In the genomic region with DNA sequence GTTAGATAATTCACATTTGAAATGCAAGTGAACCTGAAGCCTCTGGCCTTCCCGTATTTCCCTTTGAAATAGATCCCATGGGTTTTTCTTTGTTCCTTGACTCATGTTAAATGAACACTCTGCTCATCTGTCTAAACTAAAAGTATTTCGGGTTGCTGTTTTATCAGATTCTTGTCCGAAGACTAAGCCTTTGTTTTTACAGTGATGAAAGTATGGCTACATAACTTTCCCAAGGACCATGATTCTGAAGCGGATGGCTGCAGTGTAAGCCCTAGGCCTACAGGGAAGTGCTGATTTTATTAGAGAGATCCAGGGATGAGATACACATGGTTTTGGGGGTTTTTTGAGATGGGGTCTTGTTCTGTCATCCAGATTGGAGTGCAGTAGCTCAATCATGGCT, we compare ENCODE assay signal across 16 cellular contexts.
DNase-seq lines count a peak whose midpoint lies in the region; FAIRE-seq and TF ChIP-seq lines count a peak whose summit lies in the region.
"Had no signal": no experiment of that assay in that cellular context is flagged by ENCODE, and none has a peak within 500 bp of the region (broad histone marks: within the 10 kb centered on the region; RNA-seq: fewer than 3 reads in every experiment).

No MANE protein-coding gene starts in this region.

- H3K4me3 Mint-ChIP-seq in astrocyte (ENCODE audit: unreplicated experiment) (no peak overlapping the region), endodermal cell (no peak overlapping the region), nephron (no peak overlapping the region)
- H3K4me3 Mint-ChIP-seq: CD8-positive, alpha-beta T cell had no signal

- no peak overlapping the region for H3K27ac Mint-ChIP-seq in astrocyte (ENCODE audit: unreplicated experiment)
- H3K27ac Mint-ChIP-seq in endodermal cell, result peak overlapping the region; percentile 67
- peak overlapping the region; percentile 12 to 92 (median 21) for H3K27ac Mint-ChIP-seq in nephron
- H3K27ac Mint-ChIP-seq: CD8-positive, alpha-beta T cell had no signal

- no peak overlapping the region for H2AFZ ChIP-seq in astrocyte (ENCODE audit: low read depth, low read length)

- H3K27me3 ChIP-seq in astrocyte (ENCODE audit: insufficient read depth, low read length) (no peaks in the 10 kb centered on the region), endodermal cell (ENCODE audit: control insufficient read depth, insufficient read depth, low read length, poor library complexity, severe bottlenecking) (no peaks in the 10 kb centered on the region), Peyer's patch (no peaks in the 10 kb centered on the region)
- H3K27me3 ChIP-seq: BE2C had no signal

- no peaks in the 10 kb centered on the region for H3K79me2 ChIP-seq in astrocyte (ENCODE audit: insufficient read depth, low read length)

- no peak for TF ChIP-seq POLR2A in Peyer's patch (IDR thresholded peaks at IDR 0.05)

- TF ChIP-seq CTCF in astrocyte (IDR thresholded peaks at IDR 0.05; ENCODE audit: insufficient read depth, low read depth, low read length) (no peak), endodermal cell (conservative IDR thresholded peaks at IDR 0.05) (no peak), nephron (IDR thresholded peaks at IDR 0.05; ENCODE audit: unreplicated experiment in 3 of 3) (no peak), Peyer's patch (IDR thresholded peaks at IDR 0.05) (no peak)

- H3K9me3 ChIP-seq in astrocyte (ENCODE audit: insufficient read depth, low read depth, low read length) (no peaks in the 10 kb centered on the region), endodermal cell (ENCODE audit: control insufficient read depth, low read length) (no peaks in the 10 kb centered on the region), Peyer's patch (no peaks in the 10 kb centered on the region)
- H3K9me3 ChIP-seq: A549, BE2C had no signal

- H3K36me3 Mint-ChIP-seq in astrocyte (ENCODE audit: low read depth, unreplicated experiment) (no peaks in the 10 kb centered on the region), endodermal cell (ENCODE audit: low read depth) (peaks cover 35% of the 10 kb centered on the region), nephron (ENCODE audit: low read depth) (peaks cover 10% of the 10 kb centered on the region)

- no peak overlapping the region for H3K4me2 ChIP-seq in astrocyte (ENCODE audit: low read length)
- H3K4me2 ChIP-seq: A549 had no signal

- H3K4me3 ChIP-seq in astrocyte (ENCODE audit: insufficient read depth, low read depth, low read length) (no peak overlapping the region), endodermal cell (ENCODE audit: low read length) (no peak overlapping the region), Peyer's patch (no peak overlapping the region)
- H3K4me3 ChIP-seq: A549 had no signal

- DNase-seq in astrocyte (ENCODE audit: low read depth) (no peak), endodermal cell (no peak), NK-92 (lab: John Stamatoyannopoulos, UW; ENCODE audit: unreplicated experiment) (no peak), CD1c-positive myeloid dendritic cell (ENCODE audit: extremely low spot score) (no peak), posterior cingulate gyrus (no peak), Peyer's patch (no peak)
- DNase-seq: BE2C; CD8-positive, alpha-beta T cell; COR-L47; DND-41; GDM1; H7; IMR-90 had no signal

- H4K20me1 ChIP-seq in astrocyte (ENCODE audit: insufficient read depth, low read length), result no peaks in the 10 kb centered on the region

- no peak for FAIRE-seq in astrocyte (lab: Jason Lieb, UNC)
- FAIRE-seq: A549 had no signal

- H3K36me3 ChIP-seq in astrocyte (ENCODE audit: insufficient read depth, low read length) (no peaks in the 10 kb centered on the region), endodermal cell (ENCODE audit: control insufficient read depth, insufficient read depth, low read length) (no peaks in the 10 kb centered on the region), Peyer's patch (peaks cover 0 to 22% (median 0%) of the 10 kb centered on the region in 3 donors)
- H3K36me3 ChIP-seq: BE2C had no signal

- H3K4me1 ChIP-seq in astrocyte (ENCODE audit: insufficient read depth, low read length) (no peaks in the 10 kb centered on the region), endodermal cell (ENCODE audit: control insufficient read depth, insufficient read depth, low read length) (no peaks in the 10 kb centered on the region), Peyer's patch (no peaks in the 10 kb centered on the region)
- H3K4me1 ChIP-seq: A549, BE2C had no signal

- intact Hi-C loops in posterior cingulate gyrus (cut with DNase I), result no loop called here

- H3K9me3 Mint-ChIP-seq in astrocyte (ENCODE audit: unreplicated experiment) (no peaks in the 10 kb centered on the region), endodermal cell (no peaks in the 10 kb centered on the region), nephron (no peaks in the 10 kb centered on the region)
- H3K9me3 Mint-ChIP-seq: CD8-positive, alpha-beta T cell had no signal

- H3K27ac ChIP-seq in astrocyte (ENCODE audit: low read depth, low read length), result peak overlapping the region; percentile 61
- H3K27ac ChIP-seq in endodermal cell (ENCODE audit: low read depth, low read length), result no peak overlapping the region
- H3K27ac ChIP-seq in Peyer's patch, result no peak overlapping the region
- H3K27ac ChIP-seq: A549, C4-2B had no signal

- WGBS in endodermal cell (ENCODE audit: insufficient coverage in 1 of 2, insufficient read length in 1 of 2), 2 experiments, result 91 to 92% methylated on average over 2 to 4 of the region's 4 CpGs

- no peaks in the 10 kb centered on the region for H3K27me3 Mint-ChIP-seq in astrocyte (ENCODE audit: low read depth, unreplicated experiment)
- no peaks in the 10 kb centered on the region for H3K27me3 Mint-ChIP-seq in endodermal cell (ENCODE audit: insufficient read depth)
- H3K27me3 Mint-ChIP-seq in nephron (ENCODE audit: low read depth), result no peaks in the 10 kb centered on the region

- H3K9ac ChIP-seq in astrocyte (ENCODE audit: low read length), result peak overlapping the region; percentile 18
- no peak overlapping the region for H3K9ac ChIP-seq in endodermal cell (ENCODE audit: extremely low read depth, low read length, poor library complexity, severe bottlenecking)

- peaks cover 6% of the 10 kb centered on the region for H3K4me1 Mint-ChIP-seq in astrocyte (ENCODE audit: low read depth, unreplicated experiment)
- peaks cover 6% of the 10 kb centered on the region for H3K4me1 Mint-ChIP-seq in endodermal cell
- peaks cover 7% of the 10 kb centered on the region for H3K4me1 Mint-ChIP-seq in nephron
